ENCODE assay signal across 22 cellular contexts in genomic region chr15:45802140-45802539, GRCh38.
DNase-seq lines count a peak whose midpoint lies in the region; ATAC-seq and TF ChIP-seq lines count a peak whose summit lies in the region.
"Had no signal": no experiment of that assay in that cellular context is flagged by ENCODE, and none has a peak within 500 bp of the region (broad histone marks: within the 10 kb centered on the region; RNA-seq: fewer than 3 reads in every experiment).

No MANE protein-coding gene starts in this region.

- DNase-seq in COR-L47 (lab: John Stamatoyannopoulos, UW) (peak; percentile 97), NCI-H1417 treated with DMSO at 0.1 percent for 48 hours (lab: John Stamatoyannopoulos, UW) (peak; percentile 89), NCI-H345 treated with DMSO at 0.1 percent for 48 hours (lab: John Stamatoyannopoulos, UW; ENCODE audit: unreplicated experiment) (peak; percentile 90), fibroblast of pulmonary artery (ENCODE audit: low read depth) (no peak), spleen (no peak)
- DNase-seq: activated CD4-positive, alpha-beta T cell treated with anti-CD3 and anti-CD28 coated beads, Interleukin-2, amount 50 U/mL, for 48 hours; activated naive CD8-positive, alpha-beta T cell treated with anti-CD3 and anti-CD28 coated beads, Interleukin-2, amount 50 U/mL, for 24 hours; activated T-cell treated with anti-CD3 and anti-CD28 coated beads, Interleukin-2, amount 50 U/mL, for 4 hours; CD8-positive, alpha-beta memory T cell; foreskin melanocyte; GF-D8; HFFc6; IMR-90; left ventricle myocardium superior; NCI-H1694 treated with DMSO at 0.1 percent for 48 hours; psoas muscle; SK-N-SH; stimulated activated CD4-positive, alpha-beta T cell treated with anti-CD3 and anti-CD28 coated beads, Interleukin-12 subunit alpha, Interleukin-12 subunit beta, amount 100 ng/mL, for 4 hours; stimulated activated naive CD8-positive, alpha-beta T cell treated with anti-CD3 and anti-CD28 coated beads, Interleukin-15, Interleukin-2, amounts not matched to agents 100 U/mL and 50 U/mL, for 24 hours had no signal

- 84 to 91% (median 90%) methylated on average over 3 of the region's 3 CpGs for WGBS in spleen, 5 donors

- H3K36me3 ChIP-seq in spleen = no peaks in the 10 kb centered on the region

- intact Hi-C loops in spleen (cut with DNase I; ENCODE audit: low total_unique reads) = no loop called here

- H3K4me1 ChIP-seq in spleen = no peaks in the 10 kb centered on the region
- H3K4me1 ChIP-seq: psoas muscle had no signal

- TF ChIP-seq CTCF in fibroblast of pulmonary artery (IDR thresholded peaks at IDR 0.05; ENCODE audit: low read length, missing control alignments) (peak; percentile 0), spleen (IDR thresholded peaks at IDR 0.05 in 8 of 11, conservative IDR thresholded peaks at IDR 0.05 in 3 of 11) (no peak)

- TF ChIP-seq POLR2A in spleen (IDR thresholded peaks at IDR 0.05) = no peak

- H3K9me3 ChIP-seq in spleen = no peaks in the 10 kb centered on the region
- H3K9me3 ChIP-seq: psoas muscle, SK-N-SH had no signal

- no peak for ATAC-seq in HG03521 (IDR thresholded peaks at IDR 0.05; ENCODE audit: unreplicated experiment)
- no peak for ATAC-seq in GM18502 (IDR thresholded peaks at IDR 0.05; ENCODE audit: poor library complexity, unreplicated experiment)
- no peak for ATAC-seq in esophagus mucosa
- ATAC-seq: activated naive CD8-positive, alpha-beta T cell treated with anti-CD3 and anti-CD28 coated beads, Interleukin-2, amount 50 U/mL, for 24 hours; activated T-cell treated with anti-CD3 and anti-CD28 coated beads, Interleukin-2, amount 50 U/mL, for 4 hours; left ventricle myocardium superior; psoas muscle; stimulated activated naive CD8-positive, alpha-beta T cell treated with anti-CD3 and anti-CD28 coated beads, Interleukin-15, Interleukin-2, amounts not matched to agents 100 U/mL and 50 U/mL, for 24 hours had no signal

- no peak overlapping the region for H3K27ac ChIP-seq in spleen
- H3K27ac ChIP-seq: psoas muscle had no signal

- H3K27me3 ChIP-seq in spleen (replicated peaks in 1 of 7) = no peaks in the 10 kb centered on the region

- H3K4me3 ChIP-seq in fibroblast of pulmonary artery (replicated peaks; ENCODE audit: low read depth, low read length) = no peak overlapping the region
- H3K4me3 ChIP-seq in spleen = no peak overlapping the region
- H3K4me3 ChIP-seq: psoas muscle had no signal

Comparison
In these comparisons a context has a peak if more than half of its experiments do, and no peak if none do; other contexts are left out.
1. DNase-seq: peak in COR-L47 (single experiment), NCI-H1417 treated with DMSO at 0.1 percent for 48 hours (single experiment) and NCI-H345 treated with DMSO at 0.1 percent for 48 hours (single experiment); none in fibroblast of pulmonary artery (single experiment) and spleen (single experiment).